Comparison of ENCODE assay signal across 8 cellular contexts in the genomic region with DNA sequence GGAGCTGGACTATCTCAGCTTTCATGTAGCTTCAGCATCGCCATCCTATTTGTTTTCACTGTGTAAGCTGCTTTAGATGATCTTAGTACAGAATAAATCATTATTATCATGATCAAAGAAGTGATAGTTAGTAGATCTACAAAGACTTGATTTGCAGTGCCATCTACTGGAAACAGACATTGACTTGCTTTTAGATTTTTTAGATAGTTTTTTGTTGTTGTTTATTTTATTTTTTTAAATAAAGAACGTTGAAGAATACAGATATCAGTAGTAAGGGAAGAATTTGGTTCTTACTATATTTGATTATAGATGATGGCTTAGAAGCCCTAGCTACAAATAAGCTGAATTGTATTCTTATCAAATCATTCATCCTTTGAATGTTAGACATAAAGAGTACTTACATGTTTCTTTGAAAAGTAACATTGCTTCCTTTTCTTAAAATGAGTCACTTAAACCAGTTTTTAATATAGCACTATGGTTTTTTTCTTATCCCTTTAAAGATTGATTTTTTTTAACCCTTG. TPM values are rescaled to one million over a fixed set of nuclear protein-coding genes. Genes with fewer than 3 reads are reported as not detected.
DNase-seq lines count a peak whose midpoint lies in the region; ATAC-seq and TF ChIP-seq lines count a peak whose summit lies in the region.

No MANE protein-coding gene starts in this region.

- peaks cover 10% of the 10 kb centered on the region for H3K27me3 ChIP-seq in colonic mucosa
- H3K27me3 ChIP-seq in neural progenitor cell, result peaks cover 35% of the 10 kb centered on the region

- H3K9ac ChIP-seq in colonic mucosa (ENCODE audit: low read depth in 2 of 2, low read length in 2 of 2) (no peak overlapping the region), neural progenitor cell (no peak overlapping the region)

- no peaks in the 10 kb centered on the region for H3K9me3 Mint-ChIP-seq in neural progenitor cell

- H4K20me1 ChIP-seq in neural progenitor cell (ENCODE audit: low read depth), result no peaks in the 10 kb centered on the region

- no peaks in the 10 kb centered on the region for H3F3A ChIP-seq in neural progenitor cell (ENCODE audit: low read depth)

- intact Hi-C loops in colonic mucosa (cut with DNase I), result loop anchor here (5.0 to 10.0 kb wide), 3 partner anchors 160 to 750 kb away; no protein-coding TSS in a partner anchor

- no peaks in the 10 kb centered on the region for H3K9me3 ChIP-seq in colonic mucosa
- no peaks in the 10 kb centered on the region for H3K9me3 ChIP-seq in neural progenitor cell (ENCODE audit: low read depth)

- no peaks in the 10 kb centered on the region for H3K79me2 ChIP-seq in neural progenitor cell (ENCODE audit: low read depth)

- no peak for ATAC-seq in GM18511 (IDR thresholded peaks at IDR 0.05; ENCODE audit: unreplicated experiment)

- H3K27me3 Mint-ChIP-seq in neural progenitor cell (ENCODE audit: insufficient read depth, low read depth), result peaks cover 15% of the 10 kb centered on the region

- TF ChIP-seq CTCF in colonic mucosa (IDR thresholded peaks at IDR 0.05), result peak; percentile 28
- TF ChIP-seq CTCF in neural progenitor cell (IDR thresholded peaks at IDR 0.05), result peak; percentile 65

- H3K4me3 Mint-ChIP-seq in neural progenitor cell, result no peak overlapping the region

- DNase-seq in G401 (ENCODE audit: low spot score), result peak; percentile 65
- DNase-seq in LoVo (ENCODE audit: low spot score), result peak; percentile 20
- no peak for DNase-seq in colonic mucosa
- DNase-seq in neural progenitor cell (ENCODE audit: low spot score), result peak; percentile 20
- no peak for DNase-seq in NCI-H226
- no peak for DNase-seq in NCI-H2029 (lab: John Stamatoyannopoulos, UW)
- no peak for DNase-seq in stimulated activated naive CD4-positive, alpha-beta T cell treated with Interleukin-2 at 50 U/mL for 16 hours (lab: John Stamatoyannopoulos, UW)

- H3K36me3 Mint-ChIP-seq in neural progenitor cell, result no peaks in the 10 kb centered on the region

- peaks cover 6% of the 10 kb centered on the region for H3K4me1 Mint-ChIP-seq in neural progenitor cell

- H3K4me2 ChIP-seq in neural progenitor cell, result no peak overlapping the region

- no peaks in the 10 kb centered on the region for H3K36me3 ChIP-seq in colonic mucosa
- H3K36me3 ChIP-seq in neural progenitor cell, result no peaks in the 10 kb centered on the region

- H3K27ac ChIP-seq in colonic mucosa (no peak overlapping the region), neural progenitor cell (no peak overlapping the region)

- H3K4me1 ChIP-seq in colonic mucosa (no peaks in the 10 kb centered on the region), neural progenitor cell (peaks cover 7% of the 10 kb centered on the region)

- in situ Hi-C loops in G401 (cut with HindIII; ENCODE audit: low sequenced_read_pairs), result no loop called here

- H3K27ac Mint-ChIP-seq in neural progenitor cell, result no peak overlapping the region

- H3K4me3 ChIP-seq in colonic mucosa, result no peak overlapping the region
- no peak overlapping the region for H3K4me3 ChIP-seq in neural progenitor cell

- H2AFZ ChIP-seq in neural progenitor cell (replicated peaks), result no peak overlapping the region

RNA-seq across cellular contexts. Expression of a gene that starts 6.3 kb away (rescaled TPM):
- 0.06 TPM in 1 of 2 replicates, not detected in the other for total RNA-seq in G401 (2014; rRNA removed; shearing (Covaris generic))
- total RNA-seq in colonic mucosa (1 to 10 TPM; 2.3 to 3.5 TPM), neural progenitor cell (ENCODE audit: low replicate concordance) (1.8 and 2.6 TPM in 2 replicates)

Comparison
In these comparisons a context has a peak if more than half of its experiments do, and no peak if none do; other contexts are left out.
1. DNase-seq: peak in G401 (single experiment), LoVo (single experiment) and neural progenitor cell (single experiment); none in colonic mucosa (single experiment), NCI-H226 (single experiment), NCI-H2029 (single experiment) and stimulated activated naive CD4-positive, alpha-beta T cell treated with Interleukin-2 at 50 U/mL for 16 hours (single experiment).